Comparison of ENCODE assay signal across 1 cellular context in the genomic region with DNA sequence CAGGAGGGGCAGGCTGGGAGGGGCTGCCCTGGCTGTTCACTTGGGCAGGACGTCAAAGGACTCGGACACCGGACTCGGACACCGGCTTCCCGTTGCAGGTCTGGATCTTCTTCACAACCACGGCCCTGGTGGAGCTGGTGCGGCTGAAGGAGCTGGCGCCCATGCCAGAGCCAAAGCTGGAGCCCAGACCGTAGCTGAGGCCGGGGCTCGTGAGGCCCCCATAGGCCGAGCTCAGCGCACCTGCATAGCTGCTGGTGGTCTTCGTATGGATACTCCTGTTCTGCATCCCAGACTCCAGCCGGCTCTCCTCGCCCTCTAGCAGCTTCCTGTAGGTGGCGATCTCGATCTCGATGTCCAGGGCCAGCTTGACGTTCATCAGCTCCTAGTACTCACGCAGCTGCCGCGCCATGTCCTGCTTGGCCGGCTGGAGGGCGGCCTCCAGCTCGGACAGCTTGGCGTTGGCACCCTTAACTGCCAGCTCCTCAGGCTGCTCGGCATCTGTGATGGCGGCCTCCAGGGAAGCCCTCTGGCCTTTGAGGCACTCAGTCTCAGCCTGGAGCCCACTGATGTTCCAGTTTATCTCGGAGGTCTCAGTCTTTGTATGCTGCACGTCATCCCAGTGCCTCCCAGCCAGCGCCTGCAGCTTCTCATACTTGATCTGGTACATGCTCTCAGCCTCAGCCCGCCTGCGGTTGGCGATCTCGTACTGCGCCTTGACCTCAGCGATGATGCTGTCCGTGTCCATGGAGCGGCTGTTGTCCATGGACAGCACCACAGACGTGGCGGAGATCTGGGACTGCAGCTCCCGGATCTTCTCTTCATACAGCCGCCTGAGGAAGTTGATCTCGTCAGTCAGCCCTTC.
TF ChIP-seq lines count a peak whose summit lies in the region.

No MANE protein-coding gene starts in this region.

TF ChIP-seq in K562, 482 proteins besides CTCF, POLR2A, EP300 and RAD21 (continues in another document):
- TF ChIP-seq, protein P1, sequence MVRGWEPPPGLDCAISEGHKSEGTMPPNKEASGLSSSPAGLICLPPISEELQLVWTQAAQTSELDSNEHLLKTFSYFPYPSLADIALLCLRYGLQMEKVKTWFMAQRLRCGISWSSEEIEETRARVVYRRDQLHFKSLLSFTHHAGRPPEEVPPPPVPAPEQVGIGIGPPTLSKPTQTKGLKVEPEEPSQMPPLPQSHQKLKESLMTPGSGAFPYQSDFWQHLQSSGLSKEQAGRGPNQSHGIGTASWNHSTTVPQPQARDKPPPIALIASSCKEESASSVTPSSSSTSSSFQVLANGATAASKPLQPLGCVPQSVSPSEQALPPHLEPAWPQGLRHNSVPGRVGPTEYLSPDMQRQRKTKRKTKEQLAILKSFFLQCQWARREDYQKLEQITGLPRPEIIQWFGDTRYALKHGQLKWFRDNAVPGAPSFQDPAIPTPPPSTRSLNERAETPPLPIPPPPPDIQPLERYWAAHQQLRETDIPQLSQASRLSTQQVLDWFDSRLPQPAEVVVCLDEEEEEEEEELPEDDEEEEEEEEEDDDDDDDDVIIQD (CRISPR knock-in tag; IDR thresholded peaks at IDR 0.05) = no peak
- TF ChIP-seq, protein P2, sequence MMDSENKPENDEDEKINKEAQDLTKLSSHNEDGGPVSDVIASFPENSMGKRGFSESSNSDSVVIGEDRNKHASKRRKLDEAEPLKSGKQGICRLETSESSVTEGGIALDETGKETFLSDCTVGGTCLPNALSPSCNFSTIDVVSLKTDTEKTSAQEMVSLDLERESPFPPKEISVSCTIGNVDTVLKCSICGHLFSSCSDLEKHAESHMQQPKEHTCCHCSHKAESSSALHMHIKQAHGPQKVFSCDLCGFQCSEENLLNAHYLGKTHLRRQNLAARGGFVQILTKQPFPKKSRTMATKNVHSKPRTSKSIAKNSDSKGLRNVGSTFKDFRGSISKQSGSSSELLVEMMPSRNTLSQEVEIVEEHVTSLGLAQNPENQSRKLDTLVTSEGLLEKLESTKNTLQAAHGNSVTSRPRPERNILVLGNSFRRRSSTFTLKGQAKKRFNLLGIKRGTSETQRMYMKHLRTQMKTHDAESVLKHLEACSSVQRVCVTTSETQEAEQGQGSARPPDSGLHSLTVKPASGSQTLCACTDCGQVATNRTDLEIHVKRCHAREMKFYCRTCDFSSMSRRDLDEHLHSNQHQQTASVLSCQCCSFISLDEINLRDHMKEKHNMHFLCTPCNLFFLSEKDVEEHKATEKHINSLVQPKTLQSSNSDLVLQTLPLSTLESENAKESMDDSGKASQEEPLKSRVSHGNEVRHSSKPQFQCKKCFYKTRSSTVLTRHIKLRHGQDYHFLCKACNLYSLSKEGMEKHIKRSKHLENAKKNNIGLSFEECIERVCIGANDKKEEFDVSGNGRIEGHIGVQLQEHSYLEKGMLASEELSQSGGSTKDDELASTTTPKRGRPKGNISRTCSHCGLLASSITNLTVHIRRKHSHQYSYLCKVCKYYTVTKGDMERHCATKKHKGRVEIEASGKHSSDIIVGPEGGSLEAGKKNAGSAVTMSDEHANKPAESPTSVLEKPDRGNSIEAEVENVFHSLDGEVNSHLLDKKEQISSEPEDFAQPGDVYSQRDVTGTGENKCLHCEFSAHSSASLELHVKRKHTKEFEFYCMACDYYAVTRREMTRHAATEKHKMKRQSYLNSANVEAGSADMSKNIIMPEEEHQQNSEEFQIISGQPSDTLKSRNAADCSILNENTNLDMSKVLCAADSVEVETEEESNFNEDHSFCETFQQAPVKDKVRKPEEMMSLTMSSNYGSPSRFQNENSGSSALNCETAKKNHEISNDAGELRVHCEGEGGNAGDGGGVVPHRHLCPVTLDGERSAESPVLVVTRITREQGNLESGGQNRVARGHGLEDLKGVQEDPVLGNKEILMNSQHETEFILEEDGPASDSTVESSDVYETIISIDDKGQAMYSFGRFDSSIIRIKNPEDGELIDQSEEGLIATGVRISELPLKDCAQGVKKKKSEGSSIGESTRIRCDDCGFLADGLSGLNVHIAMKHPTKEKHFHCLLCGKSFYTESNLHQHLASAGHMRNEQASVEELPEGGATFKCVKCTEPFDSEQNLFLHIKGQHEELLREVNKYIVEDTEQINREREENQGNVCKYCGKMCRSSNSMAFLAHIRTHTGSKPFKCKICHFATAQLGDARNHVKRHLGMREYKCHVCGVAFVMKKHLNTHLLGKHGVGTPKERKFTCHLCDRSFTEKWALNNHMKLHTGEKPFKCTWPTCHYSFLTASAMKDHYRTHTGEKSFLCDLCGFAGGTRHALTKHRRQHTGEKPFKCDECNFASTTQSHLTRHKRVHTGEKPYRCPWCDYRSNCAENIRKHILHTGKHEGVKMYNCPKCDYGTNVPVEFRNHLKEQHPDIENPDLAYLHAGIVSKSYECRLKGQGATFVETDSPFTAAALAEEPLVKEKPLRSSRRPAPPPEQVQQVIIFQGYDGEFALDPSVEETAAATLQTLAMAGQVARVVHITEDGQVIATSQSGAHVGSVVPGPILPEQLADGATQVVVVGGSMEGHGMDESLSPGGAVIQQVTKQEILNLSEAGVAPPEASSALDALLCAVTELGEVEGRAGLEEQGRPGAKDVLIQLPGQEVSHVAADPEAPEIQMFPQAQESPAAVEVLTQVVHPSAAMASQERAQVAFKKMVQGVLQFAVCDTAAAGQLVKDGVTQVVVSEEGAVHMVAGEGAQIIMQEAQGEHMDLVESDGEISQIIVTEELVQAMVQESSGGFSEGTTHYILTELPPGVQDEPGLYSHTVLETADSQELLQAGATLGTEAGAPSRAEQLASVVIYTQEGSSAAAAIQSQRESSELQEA (IDR thresholded peaks at IDR 0.05; ENCODE audit: low read depth) = no peak
- TF ChIP-seq, protein P3, sequence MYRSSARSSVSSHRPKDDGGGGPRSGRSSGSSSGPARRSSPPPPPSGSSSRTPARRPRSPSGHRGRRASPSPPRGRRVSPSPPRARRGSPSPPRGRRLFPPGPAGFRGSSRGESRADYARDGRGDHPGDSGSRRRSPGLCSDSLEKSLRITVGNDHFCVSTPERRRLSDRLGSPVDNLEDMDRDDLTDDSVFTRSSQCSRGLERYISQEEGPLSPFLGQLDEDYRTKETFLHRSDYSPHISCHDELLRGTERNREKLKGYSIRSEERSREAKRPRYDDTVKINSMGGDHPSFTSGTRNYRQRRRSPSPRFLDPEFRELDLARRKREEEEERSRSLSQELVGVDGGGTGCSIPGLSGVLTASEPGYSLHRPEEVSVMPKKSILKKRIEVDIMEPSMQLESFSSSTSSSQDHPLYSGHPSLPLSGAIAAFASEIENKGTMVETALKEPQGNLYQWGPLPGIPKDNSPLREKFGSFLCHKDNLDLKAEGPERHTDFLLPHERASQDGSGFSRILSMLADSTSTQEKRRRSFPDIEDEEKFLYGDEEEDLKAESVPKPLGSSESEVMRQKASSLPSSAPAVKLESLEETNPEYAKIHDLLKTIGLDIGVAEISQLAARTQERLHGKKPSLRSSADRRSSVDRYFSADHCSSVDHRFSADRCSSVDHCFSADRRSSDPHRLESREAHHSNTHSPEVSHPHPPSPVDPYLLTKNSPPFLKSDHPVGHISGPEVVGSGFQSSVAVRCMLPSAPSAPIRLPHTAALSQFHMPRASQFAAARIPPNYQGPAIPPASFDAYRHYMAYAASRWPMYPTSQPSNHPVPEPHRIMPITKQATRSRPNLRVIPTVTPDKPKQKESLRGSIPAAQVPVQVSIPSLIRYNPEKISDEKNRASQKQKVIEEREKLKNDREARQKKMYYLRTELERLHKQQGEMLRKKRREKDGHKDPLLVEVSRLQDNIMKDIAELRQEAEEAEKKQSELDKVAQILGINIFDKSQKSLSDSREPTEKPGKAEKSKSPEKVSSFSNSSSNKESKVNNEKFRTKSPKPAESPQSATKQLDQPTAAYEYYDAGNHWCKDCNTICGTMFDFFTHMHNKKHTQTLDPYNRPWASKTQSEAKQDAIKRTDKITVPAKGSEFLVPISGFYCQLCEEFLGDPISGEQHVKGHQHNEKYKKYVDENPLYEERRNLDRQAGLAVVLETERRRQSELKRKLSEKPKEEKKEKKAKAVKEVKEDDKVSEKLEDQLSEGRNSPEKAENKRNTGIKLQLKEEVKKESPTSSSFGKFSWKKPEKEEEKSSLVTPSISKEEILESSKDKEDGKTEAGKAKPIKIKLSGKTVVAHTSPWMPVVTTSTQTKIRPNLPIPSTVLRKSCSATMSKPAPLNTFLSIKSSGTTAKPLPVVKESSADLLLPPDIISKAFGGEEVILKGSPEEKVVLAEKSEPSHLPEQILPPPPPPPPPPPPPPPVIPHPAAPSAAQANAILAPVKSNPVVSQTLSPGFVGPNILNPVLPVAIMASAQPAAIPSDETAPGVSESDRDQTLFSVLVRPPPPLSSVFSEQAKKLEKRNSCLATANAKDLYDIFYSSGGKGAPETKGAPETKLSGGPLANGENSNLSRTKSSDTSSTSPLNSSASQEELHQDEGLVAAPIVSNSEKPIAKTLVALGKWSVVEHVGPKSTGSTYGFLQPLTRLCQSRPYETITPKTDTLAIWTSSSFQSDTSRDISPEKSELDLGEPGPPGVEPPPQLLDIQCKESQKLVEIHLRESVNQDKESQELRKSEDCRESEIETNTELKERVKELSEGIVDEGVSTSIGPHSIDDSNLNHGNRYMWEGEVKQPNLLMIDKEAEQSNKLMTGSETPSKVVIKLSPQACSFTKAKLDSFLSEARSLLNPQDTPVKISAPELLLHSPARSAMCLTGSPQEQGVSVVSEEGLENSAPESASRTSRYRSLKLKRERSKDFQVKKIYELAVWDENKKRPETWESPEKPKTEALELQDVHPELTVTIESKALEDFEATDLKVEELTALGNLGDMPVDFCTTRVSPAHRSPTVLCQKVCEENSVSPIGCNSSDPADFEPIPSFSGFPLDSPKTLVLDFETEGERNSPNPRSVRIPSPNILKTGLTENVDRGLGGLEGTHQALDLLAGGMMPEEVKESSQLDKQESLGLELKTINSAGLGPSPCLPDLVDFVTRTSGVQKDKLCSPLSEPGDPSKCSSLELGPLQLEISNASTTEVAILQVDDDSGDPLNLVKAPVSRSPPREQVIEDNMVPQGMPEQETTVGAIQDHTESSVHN (IDR thresholded peaks at IDR 0.05; ENCODE audit: borderline replicate concordance in 1 of 2, low read depth in 1 of 2) = no peak
- TF ChIP-seq FOSL1 (tag; conservative IDR thresholded peaks at IDR 0.05) (no peak), TRIM24 (IDR thresholded peaks at IDR 0.05) (no peak), ELF1 (tag; IDR thresholded peaks at IDR 0.05) (no peak), NONO (IDR thresholded peaks at IDR 0.05; ENCODE audit: low read depth in 2 of 2, low read length in 1 of 2) (peak in 1 of 2 experiments; percentile 57; a peak in 1 of 4 replicates), ZNF239 (CRISPR knock-in tag; IDR thresholded peaks at IDR 0.05) (no peak), SP1 (CRISPR knock-in tag; IDR thresholded peaks at IDR 0.05) (no peak), DMBX1 (CRISPR knock-in tag; IDR thresholded peaks at IDR 0.05; ENCODE audit: borderline replicate concordance) (no peak), ZKSCAN8 (CRISPR knock-in tag; IDR thresholded peaks at IDR 0.05) (no peak), RBFOX2 (IDR thresholded peaks at IDR 0.05; ENCODE audit: low read depth, low read length) (peak; percentile 42; the same call in 1 of the 2 replicates), CTBP1 (IDR thresholded peaks at IDR 0.05; ENCODE audit: borderline replicate concordance) (peak; percentile 80), RCOR1 (IDR thresholded peaks at IDR 0.05; ENCODE audit: borderline replicate concordance in 1 of 2, low read depth in 2 of 2, low read length in 2 of 2) (0 out of 4 replicates have a peak, but pooled peaks of 1 of the 2 experiments have one; percentile 23), SMAD1 (IDR thresholded peaks at IDR 0.05; ENCODE audit: low read depth, low read length, partially characterized antibody) (no peak), ZBTB7A (IDR thresholded peaks at IDR 0.05; ENCODE audit: borderline replicate concordance, control insufficient read depth, low read depth, low read length) (no peak), FOXK1 (CRISPR knock-in tag; IDR thresholded peaks at IDR 0.05; ENCODE audit: borderline replicate concordance) (no peak), SMC3 (conservative IDR thresholded peaks at IDR 0.05; ENCODE audit: insufficient read depth, low read depth, low read length) (peak; percentile 15; the same call in 1 of the 2 replicates), CHCHD3 (CRISPR knock-in tag; IDR thresholded peaks at IDR 0.05) (no peak), TRIM28 (IDR thresholded peaks at IDR 0.05) (no peak), ZEB2 (IDR thresholded peaks at IDR 0.05) (no peak), KDM2B (CRISPR knock-in tag; IDR thresholded peaks at IDR 0.05) (no peak), CBX8 (IDR thresholded peaks at IDR 0.05; ENCODE audit: borderline replicate concordance, extremely low read depth, low read depth, low read length, poor library complexity, severe bottlenecking) (no peak)
- TF ChIP-seq, protein P4, sequence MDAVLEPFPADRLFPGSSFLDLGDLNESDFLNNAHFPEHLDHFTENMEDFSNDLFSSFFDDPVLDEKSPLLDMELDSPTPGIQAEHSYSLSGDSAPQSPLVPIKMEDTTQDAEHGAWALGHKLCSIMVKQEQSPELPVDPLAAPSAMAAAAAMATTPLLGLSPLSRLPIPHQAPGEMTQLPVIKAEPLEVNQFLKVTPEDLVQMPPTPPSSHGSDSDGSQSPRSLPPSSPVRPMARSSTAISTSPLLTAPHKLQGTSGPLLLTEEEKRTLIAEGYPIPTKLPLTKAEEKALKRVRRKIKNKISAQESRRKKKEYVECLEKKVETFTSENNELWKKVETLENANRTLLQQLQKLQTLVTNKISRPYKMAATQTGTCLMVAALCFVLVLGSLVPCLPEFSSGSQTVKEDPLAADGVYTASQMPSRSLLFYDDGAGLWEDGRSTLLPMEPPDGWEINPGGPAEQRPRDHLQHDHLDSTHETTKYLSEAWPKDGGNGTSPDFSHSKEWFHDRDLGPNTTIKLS (IDR thresholded peaks at IDR 0.05; ENCODE audit: borderline replicate concordance, low read depth) = no peak
- TF ChIP-seq, protein P5, sequence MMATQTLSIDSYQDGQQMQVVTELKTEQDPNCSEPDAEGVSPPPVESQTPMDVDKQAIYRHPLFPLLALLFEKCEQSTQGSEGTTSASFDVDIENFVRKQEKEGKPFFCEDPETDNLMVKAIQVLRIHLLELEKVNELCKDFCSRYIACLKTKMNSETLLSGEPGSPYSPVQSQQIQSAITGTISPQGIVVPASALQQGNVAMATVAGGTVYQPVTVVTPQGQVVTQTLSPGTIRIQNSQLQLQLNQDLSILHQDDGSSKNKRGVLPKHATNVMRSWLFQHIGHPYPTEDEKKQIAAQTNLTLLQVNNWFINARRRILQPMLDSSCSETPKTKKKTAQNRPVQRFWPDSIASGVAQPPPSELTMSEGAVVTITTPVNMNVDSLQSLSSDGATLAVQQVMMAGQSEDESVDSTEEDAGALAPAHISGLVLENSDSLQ (IDR thresholded peaks at IDR 0.05) = peak; percentile 31; the same call in 1 of the 2 replicates
- TF ChIP-seq, protein P6, sequence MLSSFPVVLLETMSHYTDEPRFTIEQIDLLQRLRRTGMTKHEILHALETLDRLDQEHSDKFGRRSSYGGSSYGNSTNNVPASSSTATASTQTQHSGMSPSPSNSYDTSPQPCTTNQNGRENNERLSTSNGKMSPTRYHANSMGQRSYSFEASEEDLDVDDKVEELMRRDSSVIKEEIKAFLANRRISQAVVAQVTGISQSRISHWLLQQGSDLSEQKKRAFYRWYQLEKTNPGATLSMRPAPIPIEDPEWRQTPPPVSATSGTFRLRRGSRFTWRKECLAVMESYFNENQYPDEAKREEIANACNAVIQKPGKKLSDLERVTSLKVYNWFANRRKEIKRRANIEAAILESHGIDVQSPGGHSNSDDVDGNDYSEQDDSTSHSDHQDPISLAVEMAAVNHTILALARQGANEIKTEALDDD (IDR thresholded peaks at IDR 0.05) = no peak
- TF ChIP-seq, protein P7, sequence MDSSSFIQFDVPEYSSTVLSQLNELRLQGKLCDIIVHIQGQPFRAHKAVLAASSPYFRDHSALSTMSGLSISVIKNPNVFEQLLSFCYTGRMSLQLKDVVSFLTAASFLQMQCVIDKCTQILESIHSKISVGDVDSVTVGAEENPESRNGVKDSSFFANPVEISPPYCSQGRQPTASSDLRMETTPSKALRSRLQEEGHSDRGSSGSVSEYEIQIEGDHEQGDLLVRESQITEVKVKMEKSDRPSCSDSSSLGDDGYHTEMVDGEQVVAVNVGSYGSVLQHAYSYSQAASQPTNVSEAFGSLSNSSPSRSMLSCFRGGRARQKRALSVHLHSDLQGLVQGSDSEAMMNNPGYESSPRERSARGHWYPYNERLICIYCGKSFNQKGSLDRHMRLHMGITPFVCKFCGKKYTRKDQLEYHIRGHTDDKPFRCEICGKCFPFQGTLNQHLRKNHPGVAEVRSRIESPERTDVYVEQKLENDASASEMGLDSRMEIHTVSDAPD (CRISPR knock-in tag; IDR thresholded peaks at IDR 0.05) = no peak
